1 cellular context compared by ENCODE assay signal in the genomic region with DNA sequence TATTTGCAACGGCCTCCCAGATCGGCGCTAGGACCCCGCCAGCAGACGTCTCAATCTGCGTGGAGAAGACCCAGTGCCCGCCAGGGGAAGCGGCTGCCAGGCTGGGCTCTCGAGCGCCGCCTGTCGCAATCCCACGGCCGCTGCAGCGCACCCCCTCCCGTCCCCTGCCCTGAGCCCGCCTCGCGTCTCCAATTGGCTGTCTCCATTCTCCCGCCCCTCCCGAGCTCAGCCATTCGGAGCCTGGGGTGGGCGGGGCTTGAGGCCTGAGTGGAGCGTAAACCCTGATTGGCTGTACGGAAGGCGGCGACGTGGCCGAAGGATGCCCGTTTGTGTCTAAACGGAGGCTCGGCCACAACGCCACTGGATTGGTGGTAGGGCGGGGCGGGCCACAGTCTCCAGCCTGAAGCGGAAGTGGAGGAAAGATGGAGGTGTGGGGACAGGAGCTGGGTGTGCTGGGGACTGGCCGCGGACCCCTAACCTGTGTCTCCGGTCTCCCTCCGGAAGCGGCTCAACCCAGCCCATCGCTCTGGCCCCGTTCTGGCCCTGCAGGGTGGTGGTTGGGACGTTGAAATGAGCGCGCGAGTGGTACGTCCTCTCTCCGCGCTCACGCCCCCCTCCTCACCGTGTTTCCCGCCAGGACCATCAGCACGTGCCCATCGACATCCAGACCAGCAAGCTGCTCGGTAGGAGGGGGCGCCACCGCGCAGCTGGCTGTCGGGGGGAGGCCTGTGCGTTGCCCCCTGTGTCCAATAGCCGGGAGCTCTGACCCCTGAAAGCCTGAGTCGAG.
A peak's percentile ranks its signal among the peaks of the same experiment; 100 is the strongest.
TF ChIP-seq lines count a peak whose summit lies in the region.

A gene with protein sequence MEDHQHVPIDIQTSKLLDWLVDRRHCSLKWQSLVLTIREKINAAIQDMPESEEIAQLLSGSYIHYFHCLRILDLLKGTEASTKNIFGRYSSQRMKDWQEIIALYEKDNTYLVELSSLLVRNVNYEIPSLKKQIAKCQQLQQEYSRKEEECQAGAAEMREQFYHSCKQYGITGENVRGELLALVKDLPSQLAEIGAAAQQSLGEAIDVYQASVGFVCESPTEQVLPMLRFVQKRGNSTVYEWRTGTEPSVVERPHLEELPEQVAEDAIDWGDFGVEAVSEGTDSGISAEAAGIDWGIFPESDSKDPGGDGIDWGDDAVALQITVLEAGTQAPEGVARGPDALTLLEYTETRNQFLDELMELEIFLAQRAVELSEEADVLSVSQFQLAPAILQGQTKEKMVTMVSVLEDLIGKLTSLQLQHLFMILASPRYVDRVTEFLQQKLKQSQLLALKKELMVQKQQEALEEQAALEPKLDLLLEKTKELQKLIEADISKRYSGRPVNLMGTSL (plus strand): TSS at position 389 of the 787 bp plus-strand sequence. CDS start 34 bp downstream, at position 423.

TF ChIP-seq in HepG2, 621 proteins besides CTCF, POLR2A, EP300 and RAD21 (continued from another document and continues in another):
- TF ChIP-seq, protein P1, sequence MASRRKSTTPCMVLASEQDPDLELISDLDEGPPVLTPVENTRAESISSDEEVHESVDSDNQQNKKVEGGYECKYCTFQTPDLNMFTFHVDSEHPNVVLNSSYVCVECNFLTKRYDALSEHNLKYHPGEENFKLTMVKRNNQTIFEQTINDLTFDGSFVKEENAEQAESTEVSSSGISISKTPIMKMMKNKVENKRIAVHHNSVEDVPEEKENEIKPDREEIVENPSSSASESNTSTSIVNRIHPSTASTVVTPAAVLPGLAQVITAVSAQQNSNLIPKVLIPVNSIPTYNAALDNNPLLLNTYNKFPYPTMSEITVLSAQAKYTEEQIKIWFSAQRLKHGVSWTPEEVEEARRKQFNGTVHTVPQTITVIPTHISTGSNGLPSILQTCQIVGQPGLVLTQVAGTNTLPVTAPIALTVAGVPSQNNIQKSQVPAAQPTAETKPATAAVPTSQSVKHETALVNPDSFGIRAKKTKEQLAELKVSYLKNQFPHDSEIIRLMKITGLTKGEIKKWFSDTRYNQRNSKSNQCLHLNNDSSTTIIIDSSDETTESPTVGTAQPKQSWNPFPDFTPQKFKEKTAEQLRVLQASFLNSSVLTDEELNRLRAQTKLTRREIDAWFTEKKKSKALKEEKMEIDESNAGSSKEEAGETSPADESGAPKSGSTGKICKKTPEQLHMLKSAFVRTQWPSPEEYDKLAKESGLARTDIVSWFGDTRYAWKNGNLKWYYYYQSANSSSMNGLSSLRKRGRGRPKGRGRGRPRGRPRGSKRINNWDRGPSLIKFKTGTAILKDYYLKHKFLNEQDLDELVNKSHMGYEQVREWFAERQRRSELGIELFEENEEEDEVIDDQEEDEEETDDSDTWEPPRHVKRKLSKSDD (CRISPR knock-in tag; IDR thresholded peaks at IDR 0.05; ENCODE audit: low read depth) = peak; percentile 92
- TF ChIP-seq ZNF563 (CRISPR knock-in tag; IDR thresholded peaks at IDR 0.05) (peak; percentile 98), MIER2 (CRISPR knock-in tag; IDR thresholded peaks at IDR 0.05) (peak; percentile 75; the same call in 1 of the 2 replicates), ZNF274 (CRISPR knock-in tag; IDR thresholded peaks at IDR 0.05) (peak; percentile 96), ZNF337 (CRISPR knock-in tag; IDR thresholded peaks at IDR 0.05; ENCODE audit: borderline replicate concordance, low read depth) (peak; percentile 87; the same call in 1 of the 2 replicates), ZNF724P (CRISPR knock-in tag; IDR thresholded peaks at IDR 0.05; ENCODE audit: borderline replicate concordance) (peak; percentile 99), TEAD2 (CRISPR knock-in tag; IDR thresholded peaks at IDR 0.05) (peak; percentile 62; the same call in 1 of the 2 replicates), MZF1 (CRISPR knock-in tag; IDR thresholded peaks at IDR 0.05; ENCODE audit: borderline replicate concordance) (peak; percentile 95), HIVEP1 (CRISPR knock-in tag; IDR thresholded peaks at IDR 0.05) (peak; percentile 14; the same call in 1 of the 2 replicates), RBAK (CRISPR knock-in tag; IDR thresholded peaks at IDR 0.05) (peak; percentile 78), KLF12 (CRISPR knock-in tag; IDR thresholded peaks at IDR 0.05; ENCODE audit: borderline replicate concordance) (peak; percentile 53; the same call in 1 of the 2 replicates), CEBPB (IDR thresholded peaks at IDR 0.05; ENCODE audit: borderline replicate concordance, low read depth, low read length) (peak; percentile 76), PHB2 (IDR thresholded peaks at IDR 0.05; ENCODE audit: partially characterized antibody) (no peak), ZBTB1 (CRISPR knock-in tag; IDR thresholded peaks at IDR 0.05; ENCODE audit: borderline replicate concordance) (peak; percentile 81; the same call in 1 of the 2 replicates), JDP2 (CRISPR knock-in tag; IDR thresholded peaks at IDR 0.05; ENCODE audit: borderline replicate concordance) (peak; percentile 48; the same call in 1 of the 2 replicates), ZSCAN30 (CRISPR knock-in tag; IDR thresholded peaks at IDR 0.05) (peak; percentile 48; the same call in 1 of the 2 replicates), GABPB1 (CRISPR knock-in tag; IDR thresholded peaks at IDR 0.05) (peak; percentile 92), KLF13 (CRISPR knock-in tag; IDR thresholded peaks at IDR 0.05) (peak; percentile 96), ZNF124 (CRISPR knock-in tag; IDR thresholded peaks at IDR 0.05) (peak; percentile 95), ZSCAN25 (CRISPR knock-in tag; IDR thresholded peaks at IDR 0.05) (peak; percentile 63; the same call in 1 of the 2 replicates), CAMTA2 (CRISPR knock-in tag; IDR thresholded peaks at IDR 0.05; ENCODE audit: borderline replicate concordance) (peak; percentile 92), ZFYVE20 (CRISPR knock-in tag; IDR thresholded peaks at IDR 0.05; ENCODE audit: borderline replicate concordance, low read depth) (peak; percentile 99), ZNF777 (CRISPR knock-in tag; IDR thresholded peaks at IDR 0.05) (peak; percentile 64), PAWR (CRISPR knock-in tag; IDR thresholded peaks at IDR 0.05; ENCODE audit: borderline replicate concordance) (no peak), MIXL1 (CRISPR knock-in tag; IDR thresholded peaks at IDR 0.05) (peak; percentile 78), ZNF644 (CRISPR knock-in tag; IDR thresholded peaks at IDR 0.05; ENCODE audit: low read depth) (peak; percentile 48; the same call in 1 of the 2 replicates), ZNF883 (CRISPR knock-in tag; IDR thresholded peaks at IDR 0.05; ENCODE audit: not compliant biosample characterization) (peak; percentile 98), EEA1 (CRISPR knock-in tag; IDR thresholded peaks at IDR 0.05; ENCODE audit: borderline replicate concordance) (peak; percentile 96), ZNF543 (CRISPR knock-in tag; IDR thresholded peaks at IDR 0.05) (peak; percentile 78), ZBTB21 (CRISPR knock-in tag; IDR thresholded peaks at IDR 0.05) (0 out of 2 replicates have a peak, but pooled peaks have one; percentile 28), ZNF333 (CRISPR knock-in tag; IDR thresholded peaks at IDR 0.05; ENCODE audit: borderline replicate concordance) (peak; percentile 92), ZNF143 (CRISPR knock-in tag; IDR thresholded peaks at IDR 0.05) (peak; percentile 29; the same call in 1 of the 2 replicates), ATF7 (IDR thresholded peaks at IDR 0.05) (no peak), ATF7 (CRISPR knock-in tag; IDR thresholded peaks at IDR 0.05) (no peak)
- TF ChIP-seq, protein P2, sequence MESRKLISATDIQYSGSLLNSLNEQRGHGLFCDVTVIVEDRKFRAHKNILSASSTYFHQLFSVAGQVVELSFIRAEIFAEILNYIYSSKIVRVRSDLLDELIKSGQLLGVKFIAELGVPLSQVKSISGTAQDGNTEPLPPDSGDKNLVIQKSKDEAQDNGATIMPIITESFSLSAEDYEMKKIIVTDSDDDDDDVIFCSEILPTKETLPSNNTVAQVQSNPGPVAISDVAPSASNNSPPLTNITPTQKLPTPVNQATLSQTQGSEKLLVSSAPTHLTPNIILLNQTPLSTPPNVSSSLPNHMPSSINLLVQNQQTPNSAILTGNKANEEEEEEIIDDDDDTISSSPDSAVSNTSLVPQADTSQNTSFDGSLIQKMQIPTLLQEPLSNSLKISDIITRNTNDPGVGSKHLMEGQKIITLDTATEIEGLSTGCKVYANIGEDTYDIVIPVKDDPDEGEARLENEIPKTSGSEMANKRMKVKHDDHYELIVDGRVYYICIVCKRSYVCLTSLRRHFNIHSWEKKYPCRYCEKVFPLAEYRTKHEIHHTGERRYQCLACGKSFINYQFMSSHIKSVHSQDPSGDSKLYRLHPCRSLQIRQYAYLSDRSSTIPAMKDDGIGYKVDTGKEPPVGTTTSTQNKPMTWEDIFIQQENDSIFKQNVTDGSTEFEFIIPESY (CRISPR knock-in tag; IDR thresholded peaks at IDR 0.05) = peak; percentile 72
- TF ChIP-seq, protein P3, sequence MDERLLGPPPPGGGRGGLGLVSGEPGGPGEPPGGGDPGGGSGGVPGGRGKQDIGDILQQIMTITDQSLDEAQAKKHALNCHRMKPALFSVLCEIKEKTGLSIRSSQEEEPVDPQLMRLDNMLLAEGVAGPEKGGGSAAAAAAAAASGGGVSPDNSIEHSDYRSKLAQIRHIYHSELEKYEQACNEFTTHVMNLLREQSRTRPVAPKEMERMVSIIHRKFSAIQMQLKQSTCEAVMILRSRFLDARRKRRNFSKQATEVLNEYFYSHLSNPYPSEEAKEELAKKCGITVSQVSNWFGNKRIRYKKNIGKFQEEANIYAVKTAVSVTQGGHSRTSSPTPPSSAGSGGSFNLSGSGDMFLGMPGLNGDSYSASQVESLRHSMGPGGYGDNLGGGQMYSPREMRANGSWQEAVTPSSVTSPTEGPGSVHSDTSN (CRISPR knock-in tag; IDR thresholded peaks at IDR 0.05) = peak; percentile 39; the same call in 1 of the 2 replicates
- TF ChIP-seq, protein P4, sequence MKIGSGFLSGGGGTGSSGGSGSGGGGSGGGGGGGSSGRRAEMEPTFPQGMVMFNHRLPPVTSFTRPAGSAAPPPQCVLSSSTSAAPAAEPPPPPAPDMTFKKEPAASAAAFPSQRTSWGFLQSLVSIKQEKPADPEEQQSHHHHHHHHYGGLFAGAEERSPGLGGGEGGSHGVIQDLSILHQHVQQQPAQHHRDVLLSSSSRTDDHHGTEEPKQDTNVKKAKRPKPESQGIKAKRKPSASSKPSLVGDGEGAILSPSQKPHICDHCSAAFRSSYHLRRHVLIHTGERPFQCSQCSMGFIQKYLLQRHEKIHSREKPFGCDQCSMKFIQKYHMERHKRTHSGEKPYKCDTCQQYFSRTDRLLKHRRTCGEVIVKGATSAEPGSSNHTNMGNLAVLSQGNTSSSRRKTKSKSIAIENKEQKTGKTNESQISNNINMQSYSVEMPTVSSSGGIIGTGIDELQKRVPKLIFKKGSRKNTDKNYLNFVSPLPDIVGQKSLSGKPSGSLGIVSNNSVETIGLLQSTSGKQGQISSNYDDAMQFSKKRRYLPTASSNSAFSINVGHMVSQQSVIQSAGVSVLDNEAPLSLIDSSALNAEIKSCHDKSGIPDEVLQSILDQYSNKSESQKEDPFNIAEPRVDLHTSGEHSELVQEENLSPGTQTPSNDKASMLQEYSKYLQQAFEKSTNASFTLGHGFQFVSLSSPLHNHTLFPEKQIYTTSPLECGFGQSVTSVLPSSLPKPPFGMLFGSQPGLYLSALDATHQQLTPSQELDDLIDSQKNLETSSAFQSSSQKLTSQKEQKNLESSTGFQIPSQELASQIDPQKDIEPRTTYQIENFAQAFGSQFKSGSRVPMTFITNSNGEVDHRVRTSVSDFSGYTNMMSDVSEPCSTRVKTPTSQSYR (CRISPR knock-in tag; IDR thresholded peaks at IDR 0.05; ENCODE audit: borderline replicate concordance) = peak; percentile 77
- TF ChIP-seq, protein P5, sequence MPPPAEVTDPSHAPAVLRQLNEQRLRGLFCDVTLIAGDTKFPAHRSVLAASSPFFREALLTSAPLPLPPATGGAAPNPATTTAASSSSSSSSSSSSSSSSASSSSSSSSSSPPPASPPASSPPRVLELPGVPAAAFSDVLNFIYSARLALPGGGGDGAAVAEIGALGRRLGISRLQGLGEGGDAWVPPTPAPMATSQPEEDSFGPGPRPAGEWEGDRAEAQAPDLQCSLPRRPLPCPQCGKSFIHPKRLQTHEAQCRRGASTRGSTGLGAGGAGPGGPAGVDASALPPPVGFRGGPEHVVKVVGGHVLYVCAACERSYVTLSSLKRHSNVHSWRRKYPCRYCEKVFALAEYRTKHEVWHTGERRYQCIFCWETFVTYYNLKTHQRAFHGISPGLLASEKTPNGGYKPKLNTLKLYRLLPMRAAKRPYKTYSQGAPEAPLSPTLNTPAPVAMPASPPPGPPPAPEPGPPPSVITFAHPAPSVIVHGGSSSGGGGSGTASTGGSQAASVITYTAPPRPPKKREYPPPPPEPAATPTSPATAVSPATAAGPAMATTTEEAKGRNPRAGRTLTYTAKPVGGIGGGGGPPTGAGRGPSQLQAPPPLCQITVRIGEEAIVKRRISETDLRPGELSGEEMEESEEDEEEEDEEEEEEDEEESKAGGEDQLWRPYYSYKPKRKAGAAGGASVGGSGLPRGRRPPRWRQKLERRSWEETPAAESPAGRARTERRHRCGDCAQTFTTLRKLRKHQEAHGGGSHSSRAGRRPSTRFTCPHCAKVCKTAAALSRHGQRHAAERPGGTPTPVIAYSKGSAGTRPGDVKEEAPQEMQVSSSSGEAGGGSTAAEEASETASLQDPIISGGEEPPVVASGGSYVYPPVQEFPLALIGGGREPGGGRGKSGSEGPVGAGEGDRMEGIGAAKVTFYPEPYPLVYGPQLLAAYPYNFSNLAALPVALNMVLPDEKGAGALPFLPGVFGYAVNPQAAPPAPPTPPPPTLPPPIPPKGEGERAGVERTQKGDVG (CRISPR knock-in tag; IDR thresholded peaks at IDR 0.05; ENCODE audit: borderline replicate concordance) = peak; percentile 93; the same call in 1 of the 2 replicates
- TF ChIP-seq, protein P6, sequence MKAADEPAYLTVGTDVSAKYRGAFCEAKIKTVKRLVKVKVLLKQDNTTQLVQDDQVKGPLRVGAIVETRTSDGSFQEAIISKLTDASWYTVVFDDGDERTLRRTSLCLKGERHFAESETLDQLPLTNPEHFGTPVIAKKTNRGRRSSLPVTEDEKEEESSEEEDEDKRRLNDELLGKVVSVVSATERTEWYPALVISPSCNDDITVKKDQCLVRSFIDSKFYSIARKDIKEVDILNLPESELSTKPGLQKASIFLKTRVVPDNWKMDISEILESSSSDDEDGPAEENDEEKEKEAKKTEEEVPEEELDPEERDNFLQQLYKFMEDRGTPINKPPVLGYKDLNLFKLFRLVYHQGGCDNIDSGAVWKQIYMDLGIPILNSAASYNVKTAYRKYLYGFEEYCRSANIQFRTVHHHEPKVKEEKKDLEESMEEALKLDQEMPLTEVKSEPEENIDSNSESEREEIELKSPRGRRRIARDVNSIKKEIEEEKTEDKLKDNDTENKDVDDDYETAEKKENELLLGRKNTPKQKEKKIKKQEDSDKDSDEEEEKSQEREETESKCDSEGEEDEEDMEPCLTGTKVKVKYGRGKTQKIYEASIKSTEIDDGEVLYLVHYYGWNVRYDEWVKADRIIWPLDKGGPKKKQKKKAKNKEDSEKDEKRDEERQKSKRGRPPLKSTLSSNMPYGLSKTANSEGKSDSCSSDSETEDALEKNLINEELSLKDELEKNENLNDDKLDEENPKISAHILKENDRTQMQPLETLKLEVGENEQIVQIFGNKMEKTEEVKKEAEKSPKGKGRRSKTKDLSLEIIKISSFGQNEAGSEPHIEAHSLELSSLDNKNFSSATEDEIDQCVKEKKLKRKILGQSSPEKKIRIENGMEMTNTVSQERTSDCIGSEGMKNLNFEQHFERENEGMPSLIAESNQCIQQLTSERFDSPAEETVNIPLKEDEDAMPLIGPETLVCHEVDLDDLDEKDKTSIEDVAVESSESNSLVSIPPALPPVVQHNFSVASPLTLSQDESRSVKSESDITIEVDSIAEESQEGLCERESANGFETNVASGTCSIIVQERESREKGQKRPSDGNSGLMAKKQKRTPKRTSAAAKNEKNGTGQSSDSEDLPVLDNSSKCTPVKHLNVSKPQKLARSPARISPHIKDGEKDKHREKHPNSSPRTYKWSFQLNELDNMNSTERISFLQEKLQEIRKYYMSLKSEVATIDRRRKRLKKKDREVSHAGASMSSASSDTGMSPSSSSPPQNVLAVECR (CRISPR knock-in tag; IDR thresholded peaks at IDR 0.05; ENCODE audit: borderline replicate concordance) = peak; percentile 98
